ENCODE assay signal across 8 cellular contexts in genomic region chr6:37169458-37170272, GRCh38. TPM values are rescaled to one million over a fixed set of nuclear protein-coding genes. Genes with fewer than 3 reads are reported as not detected.
DNase-seq lines count a peak whose midpoint lies in the region; ATAC-seq and TF ChIP-seq lines count a peak whose summit lies in the region.

Gene PIM1 (plus strand): TSS chr6:37170152. CDS start chr6:37170576, 424 bp downstream.

- H3K4me3 ChIP-seq in CD4-positive, CD25-positive, alpha-beta regulatory T cell (ENCODE audit: low read depth, low read length): peak within 1 kb of the TSS; percentile 98
- peak within 1 kb of the TSS; percentile 84 for H3K4me3 ChIP-seq in ectodermal cell (ENCODE audit: insufficient read depth, low read depth, low read length)
- peak within 1 kb of the TSS; percentile 99 for H3K4me3 ChIP-seq in lung

- no peaks in the 10 kb centered on the region for H3K27me3 ChIP-seq in CD4-positive, CD25-positive, alpha-beta regulatory T cell (ENCODE audit: control insufficient read depth, insufficient read depth, low read length)
- H3K27me3 ChIP-seq in ectodermal cell (ENCODE audit: control insufficient read depth, insufficient read depth, low read length, poor library complexity, severe bottlenecking): peaks cover 11% of the 10 kb centered on the region
- H3K27me3 ChIP-seq in lung (ENCODE audit: control insufficient read depth, insufficient read depth): no peaks in the 10 kb centered on the region

- peaks cover 39% of the 10 kb centered on the region for H3K4me1 ChIP-seq in CD4-positive, CD25-positive, alpha-beta regulatory T cell (ENCODE audit: control insufficient read depth, insufficient read depth, low read length, poor library complexity, severe bottlenecking)
- H3K4me1 ChIP-seq in ectodermal cell (ENCODE audit: control insufficient read depth, insufficient read depth, low read length): peaks cover 7% of the 10 kb centered on the region
- H3K4me1 ChIP-seq in lung (ENCODE audit: control insufficient read depth in 2 of 2, insufficient read depth in 2 of 2, low read length in 2 of 2): peaks cover 4 to 7% of the 10 kb centered on the region in 2 donors

- peak within 1 kb of the TSS; percentile 82 for H3K27ac ChIP-seq in CD4-positive, CD25-positive, alpha-beta regulatory T cell (ENCODE audit: insufficient read depth, low read length, poor library complexity, severe bottlenecking)
- peak within 1 kb of the TSS; percentile 89 for H3K27ac ChIP-seq in ectodermal cell (ENCODE audit: insufficient read depth, low read depth, low read length, poor library complexity, severe bottlenecking)
- peak within 1 kb of the TSS; percentile 96 to 99 for H3K27ac ChIP-seq in lung (ENCODE audit: low read depth in 1 of 2, low read length in 1 of 2)

- H3K9me3 Mint-ChIP-seq in CD4-positive, CD25-positive, alpha-beta regulatory T cell: no peaks in the 10 kb centered on the region

- H3K27me3 Mint-ChIP-seq in CD4-positive, CD25-positive, alpha-beta regulatory T cell: peaks cover 12% of the 10 kb centered on the region

- H3K36me3 Mint-ChIP-seq in CD4-positive, CD25-positive, alpha-beta regulatory T cell: peaks cover 36% of the 10 kb centered on the region

- TF ChIP-seq CTCF in lung (IDR thresholded peaks at IDR 0.05; ENCODE audit: control extremely low read depth, extremely low read depth): no peak

- H3K36me3 ChIP-seq in CD4-positive, CD25-positive, alpha-beta regulatory T cell (ENCODE audit: control insufficient read depth, insufficient read depth, low read length): peaks cover 26% of the 10 kb centered on the region
- H3K36me3 ChIP-seq in ectodermal cell (ENCODE audit: control insufficient read depth, insufficient read depth, low read length) (peaks cover 14% of the 10 kb centered on the region), lung (ENCODE audit: control insufficient read depth in 2 of 2, insufficient read depth in 2 of 2, low read length in 2 of 2) (peaks cover 17 to 19% of the 10 kb centered on the region in 2 donors)

- no peaks in the 10 kb centered on the region for H3K9me3 ChIP-seq in CD4-positive, CD25-positive, alpha-beta regulatory T cell (ENCODE audit: control insufficient read depth in 2 of 2, low read length in 2 of 2)
- H3K9me3 ChIP-seq in ectodermal cell (ENCODE audit: control insufficient read depth, low read length): no peaks in the 10 kb centered on the region
- H3K9me3 ChIP-seq in lung (ENCODE audit: control insufficient read depth in 2 of 2, insufficient read depth in 1 of 2, low read length in 1 of 2): no peaks in the 10 kb centered on the region

- peak; percentile 95 to 99 (median 99) for DNase-seq in CD4-positive, CD25-positive, alpha-beta regulatory T cell
- DNase-seq in HPDE6-E6E7 (ENCODE audit: extremely low spot score) (peak; percentile 93), NK-92 (lab: John Stamatoyannopoulos, UW; ENCODE audit: unreplicated experiment) (peak; percentile 89), lung (ENCODE audit: low spot score) (peak; percentile 100)
- DNase-seq in activated CD8-positive, alpha-beta memory T cell treated with anti-CD3 and anti-CD28 coated beads for 1 hour (ENCODE audit: extremely low read depth in 1 of 2, low read depth in 1 of 2): peak; percentile 96 to 99
- DNase-seq in stimulated activated CD4-positive, alpha-beta T cell treated with anti-CD3 and anti-CD28 coated beads, TNF-alpha, amount 100 ng/mL, for 24 hours (ENCODE audit: low read depth in 3 of 3): peak; percentile 97 to 100 (median 99)

- H3K4me1 Mint-ChIP-seq in CD4-positive, CD25-positive, alpha-beta regulatory T cell: peaks cover 22 to 41% (median 26%) of the 10 kb centered on the region in 4 donors

- H3K27ac Mint-ChIP-seq in CD4-positive, CD25-positive, alpha-beta regulatory T cell: peak within 1 kb of the TSS; percentile 94 to 98 (median 97)

- peak; percentile 80 to 84 for ATAC-seq in CD4-positive, CD25-positive, alpha-beta regulatory T cell (ENCODE audit: low read depth in 2 of 2)
- ATAC-seq in GM19452 (IDR thresholded peaks at IDR 0.05; ENCODE audit: unreplicated experiment) (peak; percentile 57), lung (ENCODE audit: insufficient read depth, low FRiP score) (peak; percentile 93)

- H3K4me3 Mint-ChIP-seq in CD4-positive, CD25-positive, alpha-beta regulatory T cell: peak within 1 kb of the TSS; percentile 93 to 100 (median 98)

- 0% methylated on average over 95 of the region's 95 CpGs for WGBS in ectodermal cell, 2 experiments
- WGBS in lung, 2 donors: 0 to 1% methylated on average over 70 to 93 of the region's 95 CpGs

RNA-seq across cellular contexts. Expression of gene PIM1, which starts in this region (rescaled TPM):
- total RNA-seq in CD4-positive, CD25-positive, alpha-beta regulatory T cell: 161 TPM
- polyA plus RNA-seq in CD4-positive, CD25-positive, alpha-beta regulatory T cell: 100 to 1,000 TPM; 105 to 149 (median 127) TPM
- polyA plus RNA-seq in ectodermal cell (2013, experiment 1 of 4): 26.3 TPM
- 22.9 TPM for polyA plus RNA-seq in ectodermal cell (2013, experiment 2 of 4)
- 20.6 TPM for polyA plus RNA-seq in ectodermal cell (2013, experiment 3 of 4)
- polyA plus RNA-seq in ectodermal cell (2013, experiment 4 of 4): 18.8 TPM
- total RNA-seq in lung: 10 to 100 TPM; 43.2 to 56.2 TPM
- polyA plus RNA-seq in lung: 100 to 1,000 TPM in 1 of 2 donors, 10 to 100 TPM in 1; 47.7 to 108 TPM

Comparison
In these comparisons a context has a peak if more than half of its experiments do, and no peak if none do; other contexts are left out.
1. Peak in every context shown above with its lines: DNase-seq, ATAC-seq, H3K4me3 ChIP-seq and H3K27ac ChIP-seq.